ENCODE assay signal across 8 cellular contexts in the genomic region with DNA sequence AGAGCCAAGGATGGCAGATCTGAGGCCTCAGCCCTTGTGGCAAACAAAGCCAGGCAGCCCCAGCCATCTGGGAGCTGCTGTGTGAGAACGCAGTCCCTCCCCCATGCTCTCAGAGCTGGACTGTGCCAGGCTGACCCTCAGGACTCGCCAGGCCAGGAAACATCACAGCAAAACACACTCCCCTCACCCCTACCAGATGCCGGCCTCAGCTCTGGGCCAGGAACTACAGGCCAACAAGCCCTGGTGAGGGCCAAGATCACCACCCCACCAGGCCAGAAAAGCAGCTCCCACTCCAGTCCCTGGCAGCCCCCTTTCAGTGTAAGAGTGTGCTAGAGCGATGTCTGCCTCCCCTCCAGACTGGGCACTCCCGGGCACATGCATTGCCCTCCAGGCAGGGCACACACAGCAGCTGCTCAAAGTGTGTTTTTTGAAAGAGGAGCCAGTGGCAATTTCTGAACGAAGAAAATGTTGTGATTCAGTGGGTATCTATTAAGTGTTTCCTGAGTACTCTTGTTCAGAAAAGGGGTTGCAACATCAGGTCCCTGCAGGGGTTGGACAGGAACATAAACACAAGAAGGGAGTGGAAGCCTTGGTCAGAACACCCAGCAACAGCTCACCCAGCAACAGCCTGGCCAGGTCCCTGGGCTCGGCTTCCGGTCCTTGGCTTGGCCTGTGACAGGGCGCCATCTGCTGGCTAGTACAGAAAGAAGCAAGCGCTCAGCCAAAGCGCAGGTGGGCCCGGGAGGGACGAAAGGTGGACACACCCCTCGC. TPM values are rescaled to one million over a fixed set of nuclear protein-coding genes. Genes with fewer than 3 reads are reported as not detected.
DNase-seq lines count a peak whose midpoint lies in the region; ATAC-seq and TF ChIP-seq lines count a peak whose summit lies in the region.

No MANE protein-coding gene starts in this region.

- H3K4me3 Mint-ChIP-seq in glutamatergic neuron (ENCODE audit: unreplicated experiment): no peak overlapping the region

- H3K27ac Mint-ChIP-seq in activated naive CD4-positive, alpha-beta T cell treated with anti-CD3 and anti-CD28 coated beads, Interleukin-2, amount 50 U/mL, for 72 hours: peak overlapping the region in 1 of 2 donors; percentile 49
- H3K27ac Mint-ChIP-seq in glutamatergic neuron (ENCODE audit: unreplicated experiment): peak overlapping the region; percentile 64

- TF ChIP-seq CTCF in glutamatergic neuron (IDR thresholded peaks at IDR 0.05; ENCODE audit: partially characterized antibody, unreplicated experiment) (peak; percentile 76), parathyroid adenoma (IDR thresholded peaks at IDR 0.05) (peak; percentile 93), thyroid gland (IDR thresholded peaks at IDR 0.05) (peak; percentile 86 to 99 (median 93))

- H3K27ac ChIP-seq in parathyroid adenoma (no peak overlapping the region), thyroid gland (peak overlapping the region; percentile 80 to 93 (median 88))

- H3K27me3 Mint-ChIP-seq in glutamatergic neuron (ENCODE audit: unreplicated experiment): peaks cover 7% of the 10 kb centered on the region

- peak; percentile 99 for ATAC-seq in activated naive CD4-positive, alpha-beta T cell treated with anti-CD3 and anti-CD28 coated beads, Interleukin-2, amount 50 U/mL, for 72 hours

- H3K4me3 ChIP-seq in HAP-1: no peak overlapping the region
- H3K4me3 ChIP-seq in parathyroid adenoma (ENCODE audit: low read depth, low read length): no peak overlapping the region
- H3K4me3 ChIP-seq in thyroid gland (replicated peaks in 1 of 3): no peak overlapping the region

- H3K4me2 ChIP-seq in parathyroid adenoma (ENCODE audit: low read length): no peak overlapping the region

- in situ Hi-C loops in HAP-1 (cut with MboI; ENCODE audit: low sequenced_read_pairs): loop anchor here (5.0 kb wide), 1 partner anchor 137 kb away; no protein-coding TSS in a partner anchor

- TF ChIP-seq POLR2A in thyroid gland (IDR thresholded peaks at IDR 0.05): peak in 1 of 2 donors; percentile 43

- H3K36me3 Mint-ChIP-seq in activated naive CD4-positive, alpha-beta T cell treated with anti-CD3 and anti-CD28 coated beads, Interleukin-2, amount 50 U/mL, for 72 hours: no peaks in the 10 kb centered on the region
- H3K36me3 Mint-ChIP-seq in glutamatergic neuron (ENCODE audit: unreplicated experiment): no peaks in the 10 kb centered on the region

- peaks cover 13% of the 10 kb centered on the region for H3K4me1 Mint-ChIP-seq in glutamatergic neuron (ENCODE audit: low read depth, unreplicated experiment)

- DNase-seq in ELF-1 (ENCODE audit: low read depth, low spot score) (peak; percentile 91), HAP-1 (ENCODE audit: low spot score in 2 of 2) (peak; percentile 61 to 91), MV-4-11 (lab: John Stamatoyannopoulos, UW) (peak; percentile 93), SKM-1 (lab: John Stamatoyannopoulos, UW; ENCODE audit: unreplicated experiment) (peak; percentile 60), glutamatergic neuron (peak; percentile 91), thyroid gland (peak; percentile 95 to 96)
- peak; percentile 82 to 89 for DNase-seq in activated naive CD4-positive, alpha-beta T cell treated with anti-CD3 and anti-CD28 coated beads, Interleukin-2, amount 50 U/mL, for 72 hours (ENCODE audit: low spot score in 2 of 2)

- intact Hi-C loops in thyroid gland (cut with DNase I): loop anchor here (5.0 kb wide), 1 partner anchor 97 kb away; no protein-coding TSS in a partner anchor

- no peaks in the 10 kb centered on the region for H3K36me3 ChIP-seq in HAP-1 (replicated peaks)
- no peaks in the 10 kb centered on the region for H3K36me3 ChIP-seq in parathyroid adenoma (ENCODE audit: control insufficient read depth, insufficient read depth, low read length)
- H3K36me3 ChIP-seq in thyroid gland: no peaks in the 10 kb centered on the region

- H3K9ac ChIP-seq in parathyroid adenoma: no peak overlapping the region

- H3K27me3 ChIP-seq in HAP-1 (ENCODE audit: low read depth): no peaks in the 10 kb centered on the region
- H3K27me3 ChIP-seq in parathyroid adenoma (ENCODE audit: control insufficient read depth, insufficient read depth, low read length): no peaks in the 10 kb centered on the region
- no peaks in the 10 kb centered on the region for H3K27me3 ChIP-seq in thyroid gland

- no peaks in the 10 kb centered on the region for H3K9me3 Mint-ChIP-seq in activated naive CD4-positive, alpha-beta T cell treated with anti-CD3 and anti-CD28 coated beads, Interleukin-2, amount 50 U/mL, for 72 hours
- H3K9me3 Mint-ChIP-seq in glutamatergic neuron (ENCODE audit: unreplicated experiment): peaks cover 7% of the 10 kb centered on the region

- 4 to 8% methylated on average over 7 to 9 of the region's 14 CpGs for WGBS in thyroid gland, 2 donors

- H3K4me1 ChIP-seq in HAP-1: no peaks in the 10 kb centered on the region
- peaks cover 3% of the 10 kb centered on the region for H3K4me1 ChIP-seq in parathyroid adenoma
- H3K4me1 ChIP-seq in thyroid gland: peaks cover 10 to 17% of the 10 kb centered on the region in 2 donors

- peak overlapping the region; percentile 63 for H2AFZ ChIP-seq in parathyroid adenoma

- H3K79me2 ChIP-seq in parathyroid adenoma: peaks cover 8% of the 10 kb centered on the region

- H3K9me3 ChIP-seq in HAP-1 (no peaks in the 10 kb centered on the region), parathyroid adenoma (ENCODE audit: control insufficient read depth, low read length) (no peaks in the 10 kb centered on the region), thyroid gland (no peaks in the 10 kb centered on the region)

RNA-seq across cellular contexts. Expression of gene LRRC20, which starts 18.2 kb away (rescaled TPM):
- total RNA-seq in activated naive CD4-positive, alpha-beta T cell treated with anti-CD3 and anti-CD28 coated beads, Interleukin-2, amount 50 U/mL, for 72 hours: 10 to 100 TPM; 10.5 to 12.9 TPM
- total RNA-seq in glutamatergic neuron (ENCODE audit: unreplicated experiment) (24.0 TPM), thyroid gland (10 to 100 TPM in 2 of 4 donors, 1 to 10 TPM in 2; 2.5 to 20.5 (median 8.7) TPM)

RNA-seq across cellular contexts. Expression of gene EIF4EBP2, which starts 39.8 kb away (rescaled TPM):
- total RNA-seq in activated naive CD4-positive, alpha-beta T cell treated with anti-CD3 and anti-CD28 coated beads, Interleukin-2, amount 50 U/mL, for 72 hours: 10 to 100 TPM in 1 of 2 donors, 1 to 10 TPM in 1; 9.2 to 24.3 TPM
- total RNA-seq in glutamatergic neuron (ENCODE audit: unreplicated experiment) (130 TPM), thyroid gland (10 to 100 TPM; 55.6 to 71.2 (median 67.6) TPM)
